8 cellular contexts compared by ENCODE assay signal in the genomic region with DNA sequence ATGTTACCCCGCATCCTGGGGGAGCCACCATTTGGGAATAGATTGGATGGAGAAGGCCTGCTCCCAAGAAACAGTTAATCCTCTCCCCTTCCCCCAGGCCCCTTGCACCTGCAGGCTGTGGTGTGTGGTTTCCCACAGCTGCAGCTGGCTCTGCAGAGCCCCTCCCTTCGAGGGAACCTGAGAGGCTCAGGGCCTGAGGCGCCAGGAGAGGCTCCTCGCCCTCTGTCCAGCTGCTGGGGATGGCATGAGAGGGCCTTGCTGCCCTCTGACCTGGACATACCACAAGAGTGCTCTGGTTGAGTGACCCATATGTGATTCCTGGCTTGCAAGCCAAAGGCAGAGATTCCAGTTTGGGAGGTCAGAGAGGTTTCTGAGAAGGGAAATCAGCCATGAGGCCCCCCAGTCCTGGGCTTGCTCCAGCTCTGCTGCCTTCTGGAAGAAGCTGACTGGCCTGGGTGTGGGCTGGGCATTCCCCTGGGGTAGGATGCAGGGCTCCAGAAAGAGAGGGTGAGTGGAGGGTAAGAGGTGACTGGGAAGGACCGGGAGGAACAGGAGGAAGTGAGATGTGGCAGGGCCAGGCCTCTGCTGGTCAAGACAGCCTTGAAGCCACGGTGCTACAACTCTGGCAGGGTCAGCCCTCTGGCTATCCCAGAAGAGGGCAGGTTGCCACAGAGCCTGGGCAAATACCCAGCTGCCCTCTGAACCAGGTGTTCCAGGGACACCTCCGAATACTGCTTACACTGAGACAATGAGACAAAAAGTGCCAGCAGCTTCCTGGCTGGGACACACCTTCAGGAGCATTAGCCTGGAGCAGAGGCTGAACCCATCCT. TPM values are rescaled to one million over a fixed set of nuclear protein-coding genes. Genes with fewer than 3 reads are reported as not detected.
A peak's percentile ranks its signal among the peaks of the same experiment; 100 is the strongest.
DNase-seq lines count a peak whose midpoint lies in the region; ATAC-seq, FAIRE-seq and TF ChIP-seq lines count a peak whose summit lies in the region.

No MANE protein-coding gene starts in this region.

- ATAC-seq in GM18868 (IDR thresholded peaks at IDR 0.05; ENCODE audit: unreplicated experiment) (peak; percentile 67), HG03064 (IDR thresholded peaks at IDR 0.05; ENCODE audit: low read depth, unreplicated experiment) (peak; percentile 84), pancreas (peak; percentile 74 to 84 (median 83))

- H3K36me3 ChIP-seq in Caco-2 (ENCODE audit: control insufficient read depth, insufficient read depth, low read length) = no peaks in the 10 kb centered on the region
- no peaks in the 10 kb centered on the region for H3K36me3 ChIP-seq in pancreas

- BruUV-seq in Caco-2 (replicated peaks; lab: Mats Ljungman, UMichigan) = no TSS peak

- peaks cover 7% of the 10 kb centered on the region for H3K9me3 Mint-ChIP-seq in Caco-2 (ENCODE audit: unreplicated experiment)

- POLR2A ChIA-PET in Caco-2 (lab: Charles Lee) = no interaction called here

- H3K27me3 Mint-ChIP-seq in Caco-2 (ENCODE audit: insufficient read depth, unreplicated experiment) = no peaks in the 10 kb centered on the region

- CTCF ChIA-PET in Caco-2 (lab: Charles Lee) = no interaction called here

- peaks cover 25% of the 10 kb centered on the region for H3K4me1 Mint-ChIP-seq in Caco-2 (ENCODE audit: low read depth, unreplicated experiment)

- no peaks in the 10 kb centered on the region for H3K36me3 Mint-ChIP-seq in Caco-2 (ENCODE audit: insufficient read depth, unreplicated experiment)

- H3K4me3 Mint-ChIP-seq in Caco-2 (ENCODE audit: unreplicated experiment) = no peak overlapping the region

- TF ChIP-seq CTCF in Caco-2 (IDR thresholded peaks at IDR 0.05; ENCODE audit: insufficient read depth in 1 of 2, low read depth in 1 of 2, low read length in 1 of 2, severe bottlenecking in 1 of 2, unreplicated experiment in 1 of 2) (no peak), choroid plexus epithelial cell (conservative IDR thresholded peaks at IDR 0.05; ENCODE audit: low read depth, low read length) (no peak), pancreas (IDR thresholded peaks at IDR 0.05) (no peak)

- WGBS in pancreas, 2 donors = 34 to 35% methylated on average over 7 of the region's 7 CpGs

- no peaks in the 10 kb centered on the region for H3K9me3 ChIP-seq in Caco-2
- H3K9me3 ChIP-seq in pancreas = no peaks in the 10 kb centered on the region

- H3K27ac Mint-ChIP-seq in Caco-2 (ENCODE audit: unreplicated experiment) = peak overlapping the region; percentile 2

- H3K4me3 ChIP-seq in Caco-2 (ENCODE audit: low read depth, low read length) = no peak overlapping the region
- no peak overlapping the region for H3K4me3 ChIP-seq in choroid plexus epithelial cell (ENCODE audit: low read depth, low read length)
- H3K4me3 ChIP-seq in pancreas = no peak overlapping the region

- DNase-seq in Caco-2 = peak in 1 of 2 experiments; percentile 70
- peak; percentile 38 for DNase-seq in NCI-H774 (lab: John Stamatoyannopoulos, UW)
- peak; percentile 54 for DNase-seq in choroid plexus epithelial cell (ENCODE audit: low read depth)
- peak; percentile 76 to 91 (median 82) for DNase-seq in pancreas
- no peak for DNase-seq in SIG-M5 treated with dmso at 0.1 percent for 504 hours (lab: John Stamatoyannopoulos, UW; ENCODE audit: unreplicated experiment)
- no peak for DNase-seq in DMS114 treated with DMSO at 0.1 percent for 48 hours (lab: John Stamatoyannopoulos, UW; ENCODE audit: unreplicated experiment)

- intact Hi-C loops in Caco-2 (cut with micrococcal nuclease; ENCODE audit: unreplicated experiment) = no loop called here
- intact Hi-C loops in pancreas (cut with DNase I) = no loop called here

- no peak for FAIRE-seq in pancreas (lab: Jason Lieb, UNC)

- H3K27me3 ChIP-seq in Caco-2 (replicated peaks; ENCODE audit: control insufficient read depth, insufficient read depth, low read length) (no peaks in the 10 kb centered on the region), pancreas (no peaks in the 10 kb centered on the region)

- peaks cover 29% of the 10 kb centered on the region for H3K4me1 ChIP-seq in Caco-2
- H3K4me1 ChIP-seq in pancreas = peaks cover 16 to 28% (median 25%) of the 10 kb centered on the region in 3 donors

- H3K27ac ChIP-seq in pancreas = peak overlapping the region; percentile 32 to 77 (median 60)

RNA-seq across cellular contexts. Expression of a gene that starts 16.0 kb away (rescaled TPM):
- total RNA-seq in Caco-2 (2022) = 220 and 223 TPM in 2 replicates
- 10 to 100 TPM; 42.7 to 78.6 (median 53.1) TPM for total RNA-seq in pancreas
- polyA plus RNA-seq in pancreas = 100 to 1,000 TPM; 155 to 198 TPM

RNA-seq across cellular contexts. Expression of a gene that starts 53.7 kb away (rescaled TPM):
- total RNA-seq in Caco-2 (2022) = 78.2 and 81.5 TPM in 2 replicates
- 10 to 100 TPM in 3 of 6 donors, 1 to 10 TPM in 3; 4.1 to 25.9 (median 8.5) TPM for total RNA-seq in pancreas
- polyA plus RNA-seq in pancreas = 1 to 10 TPM; 4.3 to 4.8 TPM

Comparison
In these comparisons a context has a peak if more than half of its experiments do, and no peak if none do; other contexts are left out.
1. DNase-seq: peak in NCI-H774 (single experiment), choroid plexus epithelial cell (single experiment) and pancreas (6 of 6); none in SIG-M5 treated with dmso at 0.1 percent for 504 hours (single experiment) and DMS114 treated with DMSO at 0.1 percent for 48 hours (single experiment).
2. Peak in every context shown above with its lines, with median percentiles within 50 percentile points of each other: ATAC-seq.